1 cellular context compared by ENCODE assay signal in genomic region chr3:196988241-196989029, GRCh38.
TF ChIP-seq lines count a peak whose summit lies in the region.

No MANE protein-coding gene starts in this region.

TF ChIP-seq in K562, 482 proteins besides CTCF, POLR2A, EP300 and RAD21 (continued from another document and continues in another):
- TF ChIP-seq TFE3 (CRISPR knock-in tag; IDR thresholded peaks at IDR 0.05) (no peak), ATF7 (IDR thresholded peaks at IDR 0.05) (peak; percentile 81), ZNF280B (CRISPR knock-in tag; IDR thresholded peaks at IDR 0.05) (no peak), SAP30 (IDR thresholded peaks at IDR 0.05; ENCODE audit: borderline replicate concordance, insufficient read depth, low read depth, low read length, poor library complexity, severe bottlenecking) (no peak), SMAD1 (IDR thresholded peaks at IDR 0.05; ENCODE audit: low read depth, low read length, partially characterized antibody) (peak; percentile 56), HMBOX1 (IDR thresholded peaks at IDR 0.05) (0 out of 2 replicates have a peak, but pooled peaks have one; percentile 45), ATF1 (CRISPR knock-in tag; IDR thresholded peaks at IDR 0.05) (no peak), ATF1 (tag; IDR thresholded peaks at IDR 0.05) (peak; percentile 82), TAF9B (IDR thresholded peaks at IDR 0.05; ENCODE audit: partially characterized antibody) (no peak), ZC3H11A (IDR thresholded peaks at IDR 0.05; ENCODE audit: low read depth, low read length) (no peak), RNF219 (CRISPR knock-in tag; IDR thresholded peaks at IDR 0.05) (no peak), TAF1 (IDR thresholded peaks at IDR 0.05; ENCODE audit: control insufficient read depth, extremely low read depth, insufficient read depth, low read length, severe bottlenecking) (peak; percentile 41), SOX6 (IDR thresholded peaks at IDR 0.05) (peak; percentile 94), CTCFL (IDR thresholded peaks at IDR 0.05; ENCODE audit: borderline replicate concordance, insufficient read depth, low read depth, low read length, poor library complexity, severe bottlenecking) (peak; percentile 6), ETS2 (tag; IDR thresholded peaks at IDR 0.05; ENCODE audit: borderline replicate concordance, poor library complexity, severe bottlenecking) (no peak), ZNF316 (IDR thresholded peaks at IDR 0.05) (no peak), ZNF707 (CRISPR knock-in tag; conservative IDR thresholded peaks at IDR 0.05) (no peak), SMAD4 (CRISPR knock-in tag; conservative IDR thresholded peaks at IDR 0.05) (peak; percentile 98), GATAD2A (IDR thresholded peaks at IDR 0.05) (0 out of 2 replicates have a peak, but pooled peaks have one; percentile 58), SRF (CRISPR knock-in tag; IDR thresholded peaks at IDR 0.05) (no peak), HMG20B (CRISPR knock-in tag; IDR thresholded peaks at IDR 0.05) (no peak), KLF16 (IDR thresholded peaks at IDR 0.05) (peak; percentile 97), PHTF2 (CRISPR knock-in tag; IDR thresholded peaks at IDR 0.05) (no peak), CSDE1 (IDR thresholded peaks at IDR 0.05) (no peak), ZNF134 (CRISPR knock-in tag; conservative IDR thresholded peaks at IDR 0.05) (peak; percentile 62), ESRRA (IDR thresholded peaks at IDR 0.05; ENCODE audit: borderline replicate concordance, low read depth) (peak; percentile 73), ZNF165 (CRISPR knock-in tag; IDR thresholded peaks at IDR 0.05; ENCODE audit: borderline replicate concordance) (no peak), E2F4 (CRISPR knock-in tag; IDR thresholded peaks at IDR 0.05; ENCODE audit: low read depth) (no peak), IRF1 (CRISPR knock-in tag; IDR thresholded peaks at IDR 0.05; ENCODE audit: borderline replicate concordance) (no peak), ZNF3 (CRISPR knock-in tag; IDR thresholded peaks at IDR 0.05) (no peak), SRSF3 (IDR thresholded peaks at IDR 0.05; ENCODE audit: insufficient read depth, low read length) (no peak), POLR2AphosphoS5 (IDR thresholded peaks at IDR 0.05; ENCODE audit: control insufficient read depth, insufficient read depth, low read depth, low read length) (peak; percentile 99), NFRKB (IDR thresholded peaks at IDR 0.05; ENCODE audit: low read depth) (no peak), TARDBP (IDR thresholded peaks at IDR 0.05) (0 out of 2 replicates have a peak, but pooled peaks have one; percentile 53), ZNF212 (CRISPR knock-in tag; IDR thresholded peaks at IDR 0.05) (0 out of 2 replicates have a peak, but pooled peaks have one; percentile 27), HDAC3 (IDR thresholded peaks at IDR 0.05; ENCODE audit: borderline replicate concordance, partially characterized antibody) (peak; percentile 69), ZKSCAN1 (IDR thresholded peaks at IDR 0.05; ENCODE audit: low read depth, low read length) (peak; percentile 38; the same call in 1 of the 2 replicates), E2F1 (CRISPR knock-in tag; IDR thresholded peaks at IDR 0.05) (peak; percentile 81), NR3C1 (CRISPR knock-in tag; IDR thresholded peaks at IDR 0.05) (no peak), MEF2A (IDR thresholded peaks at IDR 0.05; ENCODE audit: control insufficient read depth, low read depth, low read length) (0 out of 2 replicates have a peak, but pooled peaks have one; percentile 33), ZNF764 (CRISPR knock-in tag; IDR thresholded peaks at IDR 0.05; ENCODE audit: low read depth) (no peak), CTBP1 (IDR thresholded peaks at IDR 0.05; ENCODE audit: borderline replicate concordance) (peak; percentile 98), MXD1 (CRISPR knock-in tag; IDR thresholded peaks at IDR 0.05; ENCODE audit: borderline replicate concordance, poor library complexity, severe bottlenecking) (no peak), ZNF589 (CRISPR knock-in tag; IDR thresholded peaks at IDR 0.05; ENCODE audit: low read depth) (peak; percentile 96), KAT8 (IDR thresholded peaks at IDR 0.05; ENCODE audit: low read depth) (no peak), ILF3 (IDR thresholded peaks at IDR 0.05; ENCODE audit: borderline replicate concordance) (no peak), UBTF (IDR thresholded peaks at IDR 0.05; ENCODE audit: borderline replicate concordance in 1 of 2, low read depth in 2 of 2, low read length in 2 of 2) (peak; percentile 16 to 81; a peak in 2 of 4 replicates), HNRNPK (IDR thresholded peaks at IDR 0.05; ENCODE audit: low read depth, low read length, poor library complexity, severe bottlenecking) (no peak), ZNF354B (CRISPR knock-in tag; IDR thresholded peaks at IDR 0.05) (no peak), RFX5 (IDR thresholded peaks at IDR 0.05; ENCODE audit: low read depth, low read length) (no peak), ZBTB34 (CRISPR knock-in tag; IDR thresholded peaks at IDR 0.05) (no peak), ZSCAN29 (IDR thresholded peaks at IDR 0.05) (no peak), POLR3G (IDR thresholded peaks at IDR 0.05; ENCODE audit: extremely low read depth, insufficient read length, insufficient replicate concordance) (no peak), KDM2B (CRISPR knock-in tag; IDR thresholded peaks at IDR 0.05) (no peak), ZNF23 (CRISPR knock-in tag; IDR thresholded peaks at IDR 0.05) (no peak), CBX3 (IDR thresholded peaks at IDR 0.05; ENCODE audit: borderline replicate concordance in 1 of 2, low read length in 2 of 2) (peak in 1 of 2 experiments; percentile 84; a peak in 1 of 3 replicates)
